In the genomic region with DNA sequence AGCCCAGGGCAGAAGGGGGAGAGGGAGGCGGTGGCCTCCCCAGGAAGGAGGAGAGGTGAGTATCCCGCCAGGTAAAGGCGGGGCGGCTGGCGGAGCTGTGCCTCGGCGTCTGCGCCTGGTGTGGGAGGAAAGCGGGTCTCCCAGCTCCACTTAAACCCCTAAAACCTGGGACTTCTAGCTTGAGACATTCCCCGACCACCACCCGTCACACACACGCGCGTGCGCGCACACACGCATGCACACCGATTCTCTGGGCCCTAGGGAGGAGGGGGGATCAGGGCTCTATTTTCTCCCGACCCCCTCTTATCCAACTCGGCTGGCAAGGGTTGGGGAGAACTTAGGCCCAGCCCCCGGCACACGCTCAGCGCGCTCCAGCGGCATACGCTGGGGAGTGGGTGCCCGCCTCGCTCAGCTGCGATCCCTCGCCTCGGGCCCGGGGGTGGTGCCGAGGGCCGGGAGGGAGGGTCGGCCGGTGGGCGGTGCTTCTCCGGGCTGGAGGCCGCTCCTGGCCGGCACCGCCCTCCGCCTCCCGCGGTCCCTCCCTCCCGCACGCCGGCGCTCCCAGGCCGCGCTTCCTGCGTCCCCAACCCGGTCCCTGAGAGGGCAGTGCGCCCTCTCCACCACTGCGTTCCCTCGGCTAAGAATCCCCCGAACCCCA, we compare ENCODE assay signal across 8 cellular contexts. TPM values are rescaled to one million over a fixed set of nuclear protein-coding genes. Genes with fewer than 3 reads are reported as not detected.
DNase-seq lines count a peak whose midpoint lies in the region; ATAC-seq, FAIRE-seq and TF ChIP-seq lines count a peak whose summit lies in the region.

A gene with protein sequence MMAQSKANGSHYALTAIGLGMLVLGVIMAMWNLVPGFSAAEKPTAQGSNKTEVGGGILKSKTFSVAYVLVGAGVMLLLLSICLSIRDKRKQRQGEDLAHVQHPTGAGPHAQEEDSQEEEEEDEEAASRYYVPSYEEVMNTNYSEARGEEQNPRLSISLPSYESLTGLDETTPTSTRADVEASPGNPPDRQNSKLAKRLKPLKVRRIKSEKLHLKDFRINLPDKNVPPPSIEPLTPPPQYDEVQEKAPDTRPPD (plus strand): TSS at position 564 of the 658 bp plus-strand sequence. CDS start 61,341 bp downstream, outside the sequence.

- H3K4me3 Mint-ChIP-seq in immature natural killer cell = peak within 1 kb of the TSS; percentile 50 to 82 (median 68)

- H3K4me3 ChIP-seq in AG04450 (ENCODE audit: low read depth, low read length) (peak within 1 kb of the TSS; percentile 71), mammary epithelial cell (replicated peaks in 1 of 3; ENCODE audit: insufficient read depth in 1 of 3, low read depth in 2 of 3, low read length in 3 of 3) (peak within 1 kb of the TSS; percentile 71 to 83 (median 75)), skeletal muscle satellite cell (ENCODE audit: low read length) (peak within 1 kb of the TSS; percentile 81)

- H3K36me3 Mint-ChIP-seq in immature natural killer cell = peaks cover 0 to 7% (median 0%) of the 10 kb centered on the region in 3 donors

- H4K20me1 ChIP-seq in mammary epithelial cell (ENCODE audit: insufficient read depth, low read length) = no peaks in the 10 kb centered on the region

- in situ Hi-C loops in GM13977 (cut with MboI; ENCODE audit: low pct_unique_long_range_greater_than_20kb, low sequenced_read_pairs, unreplicated experiment) = no loop called here
- in situ Hi-C loops in mammary epithelial cell (cut with MboI; ENCODE audit: low sequenced_read_pairs in 2 of 2) = loop anchor here (5.0 to 10.0 kb wide), 3 partner anchors 119 to 261 kb away; no protein-coding TSS in a partner anchor

- peak within 1 kb of the TSS; percentile 94 for H2AFZ ChIP-seq in mammary epithelial cell (ENCODE audit: low read depth, low read length)

- intact Hi-C loops in mammary epithelial cell (cut with micrococcal nuclease) = loop anchor here (1.0 to 10.0 kb wide), 5 partner anchors 25 to 371 kb away; a partner anchor contains a TSS

- DNase-seq in AG04450 (ENCODE audit: low read depth, low spot score) (no peak), GM13977 (ENCODE audit: low spot score) (peak; percentile 62), NCI-H82 treated with DMSO at 0.1 percent for 48 hours (lab: John Stamatoyannopoulos, UW; ENCODE audit: unreplicated experiment) (peak; percentile 58), mammary epithelial cell (peak; percentile 83), immature natural killer cell (no peak), D721Med (ENCODE audit: insufficient read length, low spot score) (no peak)

- peaks cover 47% of the 10 kb centered on the region for H3K79me2 ChIP-seq in mammary epithelial cell (ENCODE audit: insufficient read depth, low read length)

- H3K4me2 ChIP-seq in mammary epithelial cell (ENCODE audit: insufficient read depth, low read depth, low read length) (peak within 1 kb of the TSS; percentile 94), skeletal muscle satellite cell (ENCODE audit: low read length) (peak within 1 kb of the TSS; percentile 98)

- H3K9me3 ChIP-seq in AG04450 (ENCODE audit: control insufficient read depth, insufficient read depth, low read length) (no peaks in the 10 kb centered on the region; the same call in 1 of the 2 replicates), mammary epithelial cell (replicated peaks; ENCODE audit: insufficient read depth, low read length) (no peaks in the 10 kb centered on the region), skeletal muscle satellite cell (replicated peaks; ENCODE audit: low read length) (no peaks in the 10 kb centered on the region)

- BruUV-seq in mammary epithelial cell (replicated peaks; lab: Mats Ljungman, UMichigan) = no TSS peak

- H3K4me1 ChIP-seq in mammary epithelial cell (ENCODE audit: insufficient read depth, low read length) = peaks cover 26% of the 10 kb centered on the region
- peaks cover 22% of the 10 kb centered on the region for H3K4me1 ChIP-seq in skeletal muscle satellite cell (ENCODE audit: control insufficient read depth, insufficient read depth, low read length)

- H3K9ac ChIP-seq in mammary epithelial cell (ENCODE audit: insufficient read depth, low read length) (peak within 1 kb of the TSS; percentile 90), skeletal muscle satellite cell (ENCODE audit: low read depth, low read length) (peak within 1 kb of the TSS; percentile 69)

- no peaks in the 10 kb centered on the region for H3K36me3 ChIP-seq in mammary epithelial cell (ENCODE audit: insufficient read depth, low read length)
- no peaks in the 10 kb centered on the region for H3K36me3 ChIP-seq in skeletal muscle satellite cell (ENCODE audit: insufficient read depth, low read length)

- WGBS in mammary epithelial cell (ENCODE audit: low coverage, missing lambda C conversion rate) = 3% methylated on average over 8 of the region's 56 CpGs

- H3K27ac ChIP-seq in AG04450 (ENCODE audit: low read depth, low read length) = peak within 1 kb of the TSS; percentile 65
- H3K27ac ChIP-seq in mammary epithelial cell (ENCODE audit: insufficient read depth, low read depth, low read length) = peak within 1 kb of the TSS; percentile 81

- dilution Hi-C loops in mammary epithelial cell (cut with HindIII; ENCODE audit: low sequenced_read_pairs) = no loop called here

- peaks cover 9 to 23% (median 16%) of the 10 kb centered on the region in 3 donors for H3K27me3 Mint-ChIP-seq in immature natural killer cell (ENCODE audit: low read depth in 3 of 3)

- POLR2A ChIA-PET in AG04450 (lab: Yijun Ruan, JAX) = no interaction called here

- H3K9me3 Mint-ChIP-seq in immature natural killer cell = no peaks in the 10 kb centered on the region

- H3K4me1 Mint-ChIP-seq in immature natural killer cell = peaks cover 32 to 34% of the 10 kb centered on the region in 2 donors

- no peak within 1 kb of the TSS for H3K27ac Mint-ChIP-seq in immature natural killer cell

- TF ChIP-seq CTCF in AG04450 (IDR thresholded peaks at IDR 0.05; ENCODE audit: low read depth, low read length) = no peak
- TF ChIP-seq CTCF in GM13977 (IDR thresholded peaks at IDR 0.05; ENCODE audit: extremely low read depth, insufficient read depth, missing control alignments) = no peak
- TF ChIP-seq CTCF in mammary epithelial cell (conservative IDR thresholded peaks at IDR 0.05 in 1 of 2, IDR thresholded peaks at IDR 0.05 in 1 of 2; ENCODE audit: extremely low read depth in 1 of 2, insufficient read depth in 1 of 2, low read depth in 1 of 2, low read length in 2 of 2) = no peak
- TF ChIP-seq CTCF in D721Med (IDR thresholded peaks at IDR 0.05; ENCODE audit: insufficient read depth, missing control alignments) = no peak

- no peak for ATAC-seq in HG02852 (IDR thresholded peaks at IDR 0.05; ENCODE audit: unreplicated experiment)

- CTCF ChIA-PET in AG04450 (lab: Charles Lee) = interaction anchor here (0.8 to 4.1 kb wide), 20 partner anchors 8 to 215 kb away, joined by 3 to 65 read pairs (median 4); no protein-coding TSS in a partner anchor
- CTCF ChIA-PET in mammary epithelial cell (lab: Charles Lee; ENCODE audit: low non-redundant PET) = interaction anchor here (0.7 kb wide), 1 partner anchor 50 kb away, joined by 4 read pairs; no protein-coding TSS in a partner anchor

- H3K27me3 ChIP-seq in AG04450 (ENCODE audit: control insufficient read depth, insufficient read depth, low read length) (peaks cover 8% of the 10 kb centered on the region), mammary epithelial cell (ENCODE audit: insufficient read depth, low read length) (no peaks in the 10 kb centered on the region), skeletal muscle satellite cell (ENCODE audit: control insufficient read depth, insufficient read depth, low read length) (peaks cover 37% of the 10 kb centered on the region)

- FAIRE-seq in D721Med (lab: Jason Lieb, UNC) = no peak

RNA-seq across cellular contexts. Expression of the gene that starts here (rescaled TPM):
- 25.5 and 28.6 TPM in 2 replicates for polyA plus RNA-seq in AG04450 (2011; rRNA removed)
- 9.0 and 13.6 TPM in 2 replicates for polyA minus RNA-seq in AG04450 (2011; rRNA and poly(A)+ RNA removed)
- total RNA-seq in mammary epithelial cell = 10 to 100 TPM; 15.1 to 16.2 TPM
- polyA plus RNA-seq in mammary epithelial cell = 14.9 TPM
- 4.4 TPM for polyA minus RNA-seq in mammary epithelial cell
- not detected for polyA plus RNA-seq in immature natural killer cell
- total RNA-seq in skeletal muscle satellite cell (2012; rRNA removed) = 0.44 and 0.51 TPM in 2 replicates

Comparison
In these comparisons a context has a peak if more than half of its experiments do, and no peak if none do; other contexts are left out.
1. RNA of the gene that starts here (polyA plus RNA-seq): 25.5 to 28.6 TPM in AG04450 and 14.9 TPM in mammary epithelial cell (single experiment); not detected in immature natural killer cell; every median in the first group is over 10 times any median in the second.
2. DNase-seq: peak in GM13977 (single experiment), NCI-H82 treated with DMSO at 0.1 percent for 48 hours (single experiment) and mammary epithelial cell (single experiment); none in AG04450 (single experiment), immature natural killer cell (0 of 3) and D721Med (single experiment).
3. Peak in every context shown above with its lines, with median percentiles within 50 percentile points of each other: H3K4me3 ChIP-seq.